ENCODE assay signal across 8 cellular contexts in genomic region chr11:128630367-128631230, GRCh38. TPM values are rescaled to one million over a fixed set of nuclear protein-coding genes. Genes with fewer than 3 reads are reported as not detected.
DNase-seq lines count a peak whose midpoint lies in the region; ATAC-seq, FAIRE-seq and TF ChIP-seq lines count a peak whose summit lies in the region.

No MANE protein-coding gene starts in this region.

- FAIRE-seq in D721Med (lab: Jason Lieb, UNC) (no peak), RCC 7860 (lab: Jason Lieb, UNC) (peak; percentile 59)

- H3K36me3 Mint-ChIP-seq in activated T-helper 1 cell treated with anti-CD3 and anti-CD28 coated beads, Interleukin-12 subunit alpha, Interleukin-12 subunit beta, Interleukin-2, Interleukin-4 antibody, amounts not matched to agents 30 ng/mL and 10 ng/mL and 1 ng/mL, durations not matched to agents 14 hours and 24 hours and 36 hours (ENCODE audit: low read depth), result peaks cover 4% of the 10 kb centered on the region

- H3K4me1 Mint-ChIP-seq in activated T-helper 1 cell treated with anti-CD3 and anti-CD28 coated beads, Interleukin-12 subunit alpha, Interleukin-12 subunit beta, Interleukin-2, Interleukin-4 antibody, amounts not matched to agents 30 ng/mL and 10 ng/mL and 1 ng/mL, durations not matched to agents 14 hours and 24 hours and 36 hours (ENCODE audit: low read depth), result peaks cover 76% of the 10 kb centered on the region

- peak overlapping the region; percentile 96 for H3K27ac Mint-ChIP-seq in activated T-helper 1 cell treated with anti-CD3 and anti-CD28 coated beads, Interleukin-12 subunit alpha, Interleukin-12 subunit beta, Interleukin-2, Interleukin-4 antibody, amounts not matched to agents 30 ng/mL and 10 ng/mL and 1 ng/mL, durations not matched to agents 14 hours and 24 hours and 36 hours

- peak overlapping the region; percentile 76 for H3K4me3 Mint-ChIP-seq in activated T-helper 1 cell treated with anti-CD3 and anti-CD28 coated beads, Interleukin-12 subunit alpha, Interleukin-12 subunit beta, Interleukin-2, Interleukin-4 antibody, amounts not matched to agents 30 ng/mL and 10 ng/mL and 1 ng/mL, durations not matched to agents 14 hours and 24 hours and 36 hours

- peaks cover 4% of the 10 kb centered on the region for H3K27me3 Mint-ChIP-seq in activated T-helper 1 cell treated with anti-CD3 and anti-CD28 coated beads, Interleukin-12 subunit alpha, Interleukin-12 subunit beta, Interleukin-2, Interleukin-4 antibody, amounts not matched to agents 30 ng/mL and 10 ng/mL and 1 ng/mL, durations not matched to agents 14 hours and 24 hours and 36 hours (ENCODE audit: insufficient read depth)

- peak; percentile 78 for TF ChIP-seq CTCF in D721Med (IDR thresholded peaks at IDR 0.05; ENCODE audit: insufficient read depth, missing control alignments)
- peak; percentile 82 for TF ChIP-seq CTCF in fibroblast of the aortic adventitia (IDR thresholded peaks at IDR 0.05; ENCODE audit: insufficient read depth, low read length)

- no peak overlapping the region for H3K4me3 ChIP-seq in fibroblast of the aortic adventitia (ENCODE audit: low read depth, low read length)

- intact Hi-C loops in activated T-helper 1 cell treated with anti-CD3 and anti-CD28 coated beads, Interleukin-12 subunit alpha, Interleukin-12 subunit beta, Interleukin-2, Interleukin-4 antibody, amounts not matched to agents 30 ng/mL and 10 ng/mL and 1 ng/mL, durations not matched to agents 14 hours and 24 hours and 36 hours (cut with micrococcal nuclease), result loop anchor here (1.0 to 2.0 kb wide), 12 partner anchors 64 to 591 kb away; partner anchors contain the start of gene FLI1

- no peaks in the 10 kb centered on the region for H3K9me3 Mint-ChIP-seq in activated T-helper 1 cell treated with anti-CD3 and anti-CD28 coated beads, Interleukin-12 subunit alpha, Interleukin-12 subunit beta, Interleukin-2, Interleukin-4 antibody, amounts not matched to agents 30 ng/mL and 10 ng/mL and 1 ng/mL, durations not matched to agents 14 hours and 24 hours and 36 hours

- ATAC-seq in GM21423 (IDR thresholded peaks at IDR 0.05; ENCODE audit: unreplicated experiment), result peak; percentile 51

- DNase-seq in D721Med (ENCODE audit: insufficient read length, low spot score) (no peak), HuH-7 (ENCODE audit: low spot score) (peak; percentile 70), RCC 7860 (ENCODE audit: low spot score) (peak; percentile 68), fibroblast of the aortic adventitia (ENCODE audit: low read depth) (peak; percentile 91), nucleus accumbens (lab: John Stamatoyannopoulos, UW) (peak in 49 of 56 donors; percentile 8 to 85 (median 46)), superior temporal gyrus (ENCODE audit: extremely low spot score) (peak; percentile 93)
- DNase-seq in activated T-helper 1 cell treated with anti-CD3 and anti-CD28 coated beads, Interleukin-12 subunit alpha, Interleukin-12 subunit beta, Interleukin-2, Interleukin-4 antibody, amounts not matched to agents 30 ng/mL and 10 ng/mL and 1 ng/mL, durations not matched to agents 14 hours and 24 hours and 36 hours (ENCODE audit: low spot score), result peak; percentile 81

RNA-seq across cellular contexts. Expression of gene ETS1, which starts 43.2 kb away (rescaled TPM):
- 609 and 619 TPM in 2 replicates for total RNA-seq in activated T-helper 1 cell treated with anti-CD3 and anti-CD28 coated beads, Interleukin-12 subunit alpha, Interleukin-12 subunit beta, Interleukin-2, Interleukin-4 antibody, amounts not matched to agents 30 ng/mL and 10 ng/mL and 1 ng/mL, durations not matched to agents 14 hours and 24 hours and 36 hours
- total RNA-seq in fibroblast of the aortic adventitia (ENCODE audit: low replicate concordance), result 35.5 and 35.7 TPM in 2 replicates

Comparison
In these comparisons a context has a peak if more than half of its experiments do, and no peak if none do; other contexts are left out.
1. RNA of gene ETS1, which starts 43.2 kb away (total RNA-seq): 609 to 619 TPM in activated T-helper 1 cell treated with anti-CD3 and anti-CD28 coated beads, Interleukin-12 subunit alpha, Interleukin-12 subunit beta, Interleukin-2, Interleukin-4 antibody, amounts not matched to agents 30 ng/mL and 10 ng/mL and 1 ng/mL, durations not matched to agents 14 hours and 24 hours and 36 hours; 35.5 to 35.7 TPM in fibroblast of the aortic adventitia; every median in the first group is over 10 times any median in the second.